Comparison of ENCODE assay signal across 18 cellular contexts in genomic region chr7:81074406-81074805, GRCh38.
"Had no signal": no experiment of that assay in that cellular context is flagged by ENCODE, and none has a peak within 500 bp of the region (broad histone marks: within the 10 kb centered on the region; RNA-seq: fewer than 3 reads in every experiment).

No MANE protein-coding gene starts in this region.

- H3K27ac Mint-ChIP-seq: activated naive CD4-positive, alpha-beta T cell treated with anti-CD3 and anti-CD28 coated beads, Interleukin-2, amount 50 U/mL, for 72 hours; activated T-helper 1 cell treated with anti-CD3 and anti-CD28 coated beads, Interleukin-12 subunit alpha, Interleukin-12 subunit beta, Interleukin-2, Interleukin-4 antibody, amounts not matched to agents 30 ng/mL and 10 ng/mL and 1 ng/mL, durations not matched to agents 14 hours and 24 hours and 36 hours; natural killer cell treated with Interleukin-12 subunit alpha and Interleukin-12 subunit beta and Interleukin-15 and Interleukin-18, amount 100 ng/mL, for 72 hours had no signal

- H3K4me3 Mint-ChIP-seq: activated T-helper 1 cell treated with anti-CD3 and anti-CD28 coated beads, Interleukin-12 subunit alpha, Interleukin-12 subunit beta, Interleukin-2, Interleukin-4 antibody, amounts not matched to agents 30 ng/mL and 10 ng/mL and 1 ng/mL, durations not matched to agents 14 hours and 24 hours and 36 hours; natural killer cell treated with Interleukin-12 subunit alpha and Interleukin-12 subunit beta and Interleukin-15 and Interleukin-18, amount 100 ng/mL, for 72 hours had no signal

- H3K9me3 ChIP-seq: adrenal gland, gastrocnemius medialis, thyroid gland had no signal

- ATAC-seq: activated naive CD4-positive, alpha-beta T cell treated with anti-CD3 and anti-CD28 coated beads, Interleukin-2, amount 50 U/mL, for 72 hours; heart left ventricle; natural killer cell treated with Interleukin-12 subunit alpha and Interleukin-12 subunit beta and Interleukin-15 and Interleukin-18, amount 100 ng/mL, for 72 hours had no signal

- H3K27me3 ChIP-seq: adrenal gland, gastrocnemius medialis, heart left ventricle, thyroid gland had no signal

- H3K4me1 ChIP-seq: adrenal gland, gastrocnemius medialis, heart left ventricle, thyroid gland had no signal

- H3K27ac ChIP-seq: adrenal gland, gastrocnemius medialis, heart left ventricle, WERI-Rb-1 had no signal

- H3K4me3 ChIP-seq: adrenal gland, gastrocnemius medialis, heart left ventricle, thyroid gland had no signal

- DNase-seq: activated CD4-positive, alpha-beta T cell treated with anti-CD3 and anti-CD28 coated beads, Interleukin-2, amount 50 U/mL, for 4 hours; activated gamma-delta T cell treated with Interleukin-2 at 50 U/mL for 16 hours; adrenal gland; central memory CD4-positive, alpha-beta T cell; gastrocnemius medialis; heart left ventricle; kidney glomerular epithelial cell; nucleus accumbens; posterior cingulate gyrus; stimulated activated CD4-positive, alpha-beta T cell treated with anti-CD3 and anti-CD28 coated beads, Interleukin-12 subunit alpha, Interleukin-12 subunit beta, amount 100 ng/mL, for 4 hours; stimulated activated CD4-positive, alpha-beta T cell treated with anti-CD3 and anti-CD28 coated beads, Interleukin-2, amount 100 ng/mL, for 24 hours; stimulated activated naive CD4-positive, alpha-beta T cell treated with Interleukin-2 at 50 U/mL for 16 hours; T-helper 2 cell; thyroid gland; WERI-Rb-1 had no signal

- H3K36me3 ChIP-seq: adrenal gland, gastrocnemius medialis, heart left ventricle, thyroid gland, WERI-Rb-1 had no signal

- H3K27me3 Mint-ChIP-seq: natural killer cell treated with Interleukin-12 subunit alpha and Interleukin-12 subunit beta and Interleukin-15 and Interleukin-18, amount 100 ng/mL, for 72 hours had no signal
